Comparison of ENCODE assay signal across 1 cellular context in the genomic region with DNA sequence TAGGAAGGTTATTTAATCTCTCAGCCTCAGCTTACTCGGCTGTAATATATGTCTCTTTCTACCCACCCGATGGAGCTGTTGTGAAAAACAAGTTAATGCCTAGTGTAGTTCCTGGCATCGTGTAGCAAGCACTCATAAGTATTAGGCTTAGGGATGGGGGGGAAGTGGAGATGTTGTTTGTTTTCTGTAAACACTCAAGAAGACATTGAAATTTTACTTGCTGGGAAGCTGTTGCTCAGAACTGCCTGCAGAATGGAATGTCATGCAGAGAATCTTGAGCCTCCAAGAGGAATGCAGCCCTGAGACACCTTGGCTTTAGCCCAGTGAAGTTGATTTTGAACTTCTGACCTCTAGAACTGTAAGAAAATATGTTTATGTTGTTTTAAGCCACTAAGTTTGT.
TF ChIP-seq lines count a peak whose summit lies in the region.

No MANE protein-coding gene starts in this region.

TF ChIP-seq in endothelial cell of umbilical vein, 7 proteins besides CTCF, POLR2A, EP300 and RAD21:
- TF ChIP-seq, protein P1, sequence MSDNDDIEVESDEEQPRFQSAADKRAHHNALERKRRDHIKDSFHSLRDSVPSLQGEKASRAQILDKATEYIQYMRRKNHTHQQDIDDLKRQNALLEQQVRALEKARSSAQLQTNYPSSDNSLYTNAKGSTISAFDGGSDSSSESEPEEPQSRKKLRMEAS (IDR thresholded peaks at IDR 0.05; ENCODE audit: insufficient read depth, insufficient read length) = no peak
